In genomic region chr1:1274299-1274930, GRCh38 we compare ENCODE assay signal across 5 cellular contexts. TPM values are rescaled to one million over a fixed set of nuclear protein-coding genes. Genes with fewer than 3 reads are reported as not detected.
DNase-seq lines count a peak whose midpoint lies in the region; ATAC-seq and TF ChIP-seq lines count a peak whose summit lies in the region.

No MANE protein-coding gene starts in this region.

- no peak for ATAC-seq in stimulated activated memory B cell treated with anti-CD40 and anti-IgM and Interleukin-4, amounts not matched to agents 10 μg/mL and 1 μg/mL and 100 μg/mL, for 72 hours
- no peak for ATAC-seq in GM18873 (IDR thresholded peaks at IDR 0.05; ENCODE audit: low FRiP score, unreplicated experiment)

- H3K36me3 ChIP-seq in Karpas-422 (ENCODE audit: insufficient read depth, low read length) = no peaks in the 10 kb centered on the region
- peaks cover 0 to 8% (median 3%) of the 10 kb centered on the region in 3 donors for H3K36me3 ChIP-seq in esophagus squamous epithelium

- H3K4me1 Mint-ChIP-seq in stimulated activated memory B cell treated with anti-CD40 and anti-IgM and Interleukin-4, amounts not matched to agents 10 μg/mL and 1 μg/mL and 100 μg/mL, for 72 hours = peaks cover 36% of the 10 kb centered on the region

- H3K79me2 ChIP-seq in Karpas-422 (ENCODE audit: low read length) = peaks cover 42% of the 10 kb centered on the region

- 50 to 55% methylated on average over 4 to 9 of the region's 31 CpGs for WGBS in esophagus squamous epithelium, 2 donors

- H3K9me3 ChIP-seq in Karpas-422 (ENCODE audit: low read length) = no peaks in the 10 kb centered on the region
- no peaks in the 10 kb centered on the region for H3K9me3 ChIP-seq in esophagus squamous epithelium

- no peak for TF ChIP-seq POLR2A in esophagus squamous epithelium (IDR thresholded peaks at IDR 0.05)

- peak overlapping the region; percentile 87 for H3K9ac ChIP-seq in Karpas-422 (ENCODE audit: low read length)

- no peak for DNase-seq in Karpas-422
- no peak for DNase-seq in esophagus squamous epithelium (lab: John Stamatoyannopoulos, UW)
- DNase-seq in NCI-H82 (lab: John Stamatoyannopoulos, UW) = no peak

- intact Hi-C loops in esophagus squamous epithelium (cut with DNase I) = no loop called here

- peak overlapping the region; percentile 94 for H3K4me2 ChIP-seq in Karpas-422 (ENCODE audit: low read depth, low read length, poor library complexity, severe bottlenecking)

- H3K9me2 ChIP-seq in Karpas-422 (replicated peaks; ENCODE audit: insufficient read depth, low read length) = no peaks in the 10 kb centered on the region

- H4K20me1 ChIP-seq in Karpas-422 (ENCODE audit: insufficient read depth, low read depth, low read length) = peaks cover 35% of the 10 kb centered on the region; the same call in 1 of the 2 replicates

- H3K27ac ChIP-seq in Karpas-422 (ENCODE audit: low read length) (no peak overlapping the region), esophagus squamous epithelium (peak overlapping the region; percentile 81 to 95 (median 88))

- H3K27me3 ChIP-seq in Karpas-422 (ENCODE audit: low read length) (no peaks in the 10 kb centered on the region), esophagus squamous epithelium (no peaks in the 10 kb centered on the region)

- H3K27me3 Mint-ChIP-seq in stimulated activated memory B cell treated with anti-CD40 and anti-IgM and Interleukin-4, amounts not matched to agents 10 μg/mL and 1 μg/mL and 100 μg/mL, for 72 hours = no peaks in the 10 kb centered on the region

- H3K4me3 ChIP-seq in Karpas-422 (ENCODE audit: low read length) (peak overlapping the region; percentile 79), esophagus squamous epithelium (peak overlapping the region; percentile 59 to 98 (median 77))

- H3K9me3 Mint-ChIP-seq in stimulated activated memory B cell treated with anti-CD40 and anti-IgM and Interleukin-4, amounts not matched to agents 10 μg/mL and 1 μg/mL and 100 μg/mL, for 72 hours = no peaks in the 10 kb centered on the region

- H3K4me3 Mint-ChIP-seq in stimulated activated memory B cell treated with anti-CD40 and anti-IgM and Interleukin-4, amounts not matched to agents 10 μg/mL and 1 μg/mL and 100 μg/mL, for 72 hours = peak overlapping the region; percentile 73

- peak overlapping the region; percentile 95 for H2AFZ ChIP-seq in Karpas-422 (ENCODE audit: low read length)

- H3K4me1 ChIP-seq in Karpas-422 (ENCODE audit: low read length) = peaks cover 34% of the 10 kb centered on the region
- H3K4me1 ChIP-seq in esophagus squamous epithelium = peaks cover 34 to 53% (median 35%) of the 10 kb centered on the region in 3 donors

- peak overlapping the region; percentile 51 for H3K27ac Mint-ChIP-seq in stimulated activated memory B cell treated with anti-CD40 and anti-IgM and Interleukin-4, amounts not matched to agents 10 μg/mL and 1 μg/mL and 100 μg/mL, for 72 hours

- no peak for TF ChIP-seq CTCF in esophagus squamous epithelium (IDR thresholded peaks at IDR 0.05)

- peaks cover 19% of the 10 kb centered on the region for H3K36me3 Mint-ChIP-seq in stimulated activated memory B cell treated with anti-CD40 and anti-IgM and Interleukin-4, amounts not matched to agents 10 μg/mL and 1 μg/mL and 100 μg/mL, for 72 hours

RNA-seq across cellular contexts. Expression of gene UBE2J2, which starts 0.8 kb away (rescaled TPM):
- total RNA-seq in Karpas-422 (2014; rRNA removed; shearing (Covaris generic); ENCODE audit: low replicate concordance) = 46.1 and 59.3 TPM in 2 replicates
- 10 to 100 TPM; 32.6 to 54.3 (median 42.5) TPM for total RNA-seq in esophagus squamous epithelium

RNA-seq across cellular contexts. Expression of gene SCNN1D, which starts 5.8 kb away (rescaled TPM):
- 1.2 and 1.4 TPM in 2 replicates for total RNA-seq in Karpas-422 (2014; rRNA removed; shearing (Covaris generic); ENCODE audit: low replicate concordance)
- 1 to 10 TPM; 1.1 to 8.3 (median 1.5) TPM for total RNA-seq in esophagus squamous epithelium

RNA-seq across cellular contexts. Expression of gene C1QTNF12, which starts 27.9 kb away (rescaled TPM):
- 2.2 and 2.5 TPM in 2 replicates for total RNA-seq in Karpas-422 (2014; rRNA removed; shearing (Covaris generic); ENCODE audit: low replicate concordance)
- 1 to 10 TPM in 2 of 4 donors, under 1 TPM in 1, not detected in 1; 0.79 to 3.0 (median 1.7) TPM for total RNA-seq in esophagus squamous epithelium

RNA-seq across cellular contexts. Expression of gene ACAP3, which starts 33.3 kb away (rescaled TPM):
- total RNA-seq in Karpas-422 (2014; rRNA removed; shearing (Covaris generic); ENCODE audit: low replicate concordance) = 28.1 and 94.6 TPM in 2 replicates
- total RNA-seq in esophagus squamous epithelium = 10 to 100 TPM; 36.4 to 66.7 (median 56.9) TPM

RNA-seq across cellular contexts. Expression of gene PUSL1, which starts 34.0 kb away (rescaled TPM):
- 14.9 and 45.1 TPM in 2 replicates for total RNA-seq in Karpas-422 (2014; rRNA removed; shearing (Covaris generic); ENCODE audit: low replicate concordance)
- 10 to 100 TPM; 20.0 to 52.5 (median 33.2) TPM for total RNA-seq in esophagus squamous epithelium
